19 cellular contexts compared by ENCODE assay signal in genomic region chr15:68993276-68993675, GRCh38. TPM values are rescaled to one million over a fixed set of nuclear protein-coding genes. Genes with fewer than 3 reads are reported as not detected.
A peak's percentile ranks its signal among the peaks of the same experiment; 100 is the strongest.
DNase-seq lines count a peak whose midpoint lies in the region; ATAC-seq and TF ChIP-seq lines count a peak whose summit lies in the region.
"Had no signal": no experiment of that assay in that cellular context is flagged by ENCODE, and none has a peak within 500 bp of the region (broad histone marks: within the 10 kb centered on the region; RNA-seq: fewer than 3 reads in every experiment).

No MANE protein-coding gene starts in this region.

- H3K9me3 ChIP-seq in Karpas-422 (ENCODE audit: low read length) (no peaks in the 10 kb centered on the region), vagina (no peaks in the 10 kb centered on the region)
- H3K9me3 ChIP-seq: BLaER1, HAP-1 had no signal

- no peak overlapping the region for H3K27ac Mint-ChIP-seq in osteocyte (ENCODE audit: unreplicated experiment)
- H3K27ac Mint-ChIP-seq: CD14-positive monocyte; CD4-positive, alpha-beta memory T cell had no signal

- H3K79me2 ChIP-seq in Karpas-422 (ENCODE audit: low read length): no peaks in the 10 kb centered on the region

- TF ChIP-seq CTCF in coronary artery (IDR thresholded peaks at IDR 0.05): no peak
- no peak for TF ChIP-seq CTCF in osteocyte (IDR thresholded peaks at IDR 0.05)
- TF ChIP-seq CTCF in vagina (IDR thresholded peaks at IDR 0.05): no peak
- no peak for TF ChIP-seq CTCF in GM20000 (IDR thresholded peaks at IDR 0.05; ENCODE audit: extremely low read depth, missing control alignments)

- H2AFZ ChIP-seq in Karpas-422 (ENCODE audit: low read length): no peak overlapping the region

- no peaks in the 10 kb centered on the region for H4K20me1 ChIP-seq in Karpas-422 (ENCODE audit: insufficient read depth, low read depth, low read length)
- H4K20me1 ChIP-seq: BLaER1 had no signal

- peaks cover 21% of the 10 kb centered on the region for H3K27me3 Mint-ChIP-seq in osteocyte (ENCODE audit: unreplicated experiment)
- peaks cover 8% of the 10 kb centered on the region for H3K27me3 Mint-ChIP-seq in activated T-cell treated with anti-CD3 and anti-CD28 coated beads, Interleukin-2, amount 50 U/mL, for 4 hours (ENCODE audit: low read depth)

- H3K4me1 ChIP-seq in Karpas-422 (ENCODE audit: low read length) (no peaks in the 10 kb centered on the region), vagina (no peaks in the 10 kb centered on the region)
- H3K4me1 ChIP-seq: BLaER1 had no signal

- H3K4me1 Mint-ChIP-seq in osteocyte (ENCODE audit: unreplicated experiment): peaks cover 8% of the 10 kb centered on the region
- H3K4me1 Mint-ChIP-seq in activated T-cell treated with anti-CD3 and anti-CD28 coated beads, Interleukin-2, amount 50 U/mL, for 4 hours (ENCODE audit: low read depth): no peaks in the 10 kb centered on the region
- H3K4me1 Mint-ChIP-seq: CD14-positive monocyte; CD4-positive, alpha-beta memory T cell had no signal

- ATAC-seq in activated T-cell treated with anti-CD3 and anti-CD28 coated beads, Interleukin-2, amount 50 U/mL, for 4 hours: no peak

- H3K4me3 ChIP-seq in Karpas-422 (ENCODE audit: low read length): no peak overlapping the region
- H3K4me3 ChIP-seq in coronary artery: no peak overlapping the region
- no peak overlapping the region for H3K4me3 ChIP-seq in vagina
- H3K4me3 ChIP-seq: BLaER1, HAP-1 had no signal

- H3K27ac ChIP-seq in Karpas-422 (ENCODE audit: low read length): no peak overlapping the region
- no peak overlapping the region for H3K27ac ChIP-seq in coronary artery
- H3K27ac ChIP-seq in vagina: no peak overlapping the region
- H3K27ac ChIP-seq: BLaER1 had no signal

- H3K9ac ChIP-seq in Karpas-422 (ENCODE audit: low read length): no peak overlapping the region
- H3K9ac ChIP-seq: BLaER1 had no signal

- H3K36me3 Mint-ChIP-seq in osteocyte (ENCODE audit: unreplicated experiment): no peaks in the 10 kb centered on the region
- no peaks in the 10 kb centered on the region for H3K36me3 Mint-ChIP-seq in activated T-cell treated with anti-CD3 and anti-CD28 coated beads, Interleukin-2, amount 50 U/mL, for 4 hours (ENCODE audit: insufficient read depth)
- H3K36me3 Mint-ChIP-seq: CD14-positive monocyte; CD4-positive, alpha-beta memory T cell had no signal

- H3K27me3 ChIP-seq in Karpas-422 (ENCODE audit: low read length) (no peaks in the 10 kb centered on the region), vagina (no peaks in the 10 kb centered on the region)
- H3K27me3 ChIP-seq: BLaER1 had no signal

- H3K4me3 Mint-ChIP-seq in osteocyte (ENCODE audit: unreplicated experiment): no peak overlapping the region
- H3K4me3 Mint-ChIP-seq in activated T-cell treated with anti-CD3 and anti-CD28 coated beads, Interleukin-2, amount 50 U/mL, for 4 hours: no peak overlapping the region
- H3K4me3 Mint-ChIP-seq: CD14-positive monocyte; CD4-positive, alpha-beta memory T cell had no signal

- H3K36me3 ChIP-seq in Karpas-422 (ENCODE audit: insufficient read depth, low read length) (no peaks in the 10 kb centered on the region), vagina (no peaks in the 10 kb centered on the region)
- H3K36me3 ChIP-seq: BLaER1, HAP-1 had no signal

- no peak for TF ChIP-seq POLR2A in vagina (IDR thresholded peaks at IDR 0.05)

- H3K9me3 Mint-ChIP-seq in osteocyte (ENCODE audit: unreplicated experiment): no peaks in the 10 kb centered on the region
- no peaks in the 10 kb centered on the region for H3K9me3 Mint-ChIP-seq in activated T-cell treated with anti-CD3 and anti-CD28 coated beads, Interleukin-2, amount 50 U/mL, for 4 hours
- H3K9me3 Mint-ChIP-seq: CD4-positive, alpha-beta memory T cell had no signal

- intact Hi-C loops in vagina (cut with DNase I): no loop called here

- no peaks in the 10 kb centered on the region for H3K9me2 ChIP-seq in Karpas-422 (replicated peaks; ENCODE audit: insufficient read depth, low read length)

- DNase-seq in Karpas-422: peak; percentile 15
- peak; percentile 16 for DNase-seq in coronary artery (ENCODE audit: low spot score)
- DNase-seq in osteocyte (ENCODE audit: extremely low spot score, unreplicated experiment): peak; percentile 30
- DNase-seq in vagina (ENCODE audit: extremely low spot score in 2 of 2): peak; percentile 28 to 74
- DNase-seq in activated T-cell treated with anti-CD3 and anti-CD28 coated beads, Interleukin-2, amount 50 U/mL, for 4 hours: no peak
- DNase-seq in HuH-7 (ENCODE audit: low spot score): no peak
- DNase-seq in GM20000 (ENCODE audit: low spot score): no peak
- DNase-seq: 8988T; CD4-positive, alpha-beta memory T cell; DMS153; DMS79; GDM1 had no signal

- no peak overlapping the region for H3K4me2 ChIP-seq in Karpas-422 (ENCODE audit: low read depth, low read length, poor library complexity, severe bottlenecking)
- H3K4me2 ChIP-seq: BLaER1 had no signal

RNA-seq across cellular contexts. Expression of gene NOX5, which starts 21.2 kb away (rescaled TPM):
- not detected in 2 replicates for total RNA-seq in Karpas-422 (2014; rRNA removed; shearing (Covaris generic); ENCODE audit: low replicate concordance)
- not detected in 2 replicates for total RNA-seq in osteocyte
- total RNA-seq in vagina: 0.74 TPM
- not detected for total RNA-seq in activated T-cell treated with anti-CD3 and anti-CD28 coated beads, Interleukin-2, amount 50 U/mL, for 4 hours
- total RNA-seq: A673, Daoy, H4, HT-29 had no signal

Comparison
In these comparisons a context has a peak if more than half of its experiments do, and no peak if none do; other contexts are left out.
1. DNase-seq: peak in Karpas-422 (single experiment), coronary artery (single experiment), osteocyte (single experiment) and vagina (2 of 2); none in activated T-cell treated with anti-CD3 and anti-CD28 coated beads, Interleukin-2, amount 50 U/mL, for 4 hours (single experiment), HuH-7 (single experiment) and GM20000 (single experiment).